Comparison of ENCODE assay signal across 1 cellular context in the genomic region with DNA sequence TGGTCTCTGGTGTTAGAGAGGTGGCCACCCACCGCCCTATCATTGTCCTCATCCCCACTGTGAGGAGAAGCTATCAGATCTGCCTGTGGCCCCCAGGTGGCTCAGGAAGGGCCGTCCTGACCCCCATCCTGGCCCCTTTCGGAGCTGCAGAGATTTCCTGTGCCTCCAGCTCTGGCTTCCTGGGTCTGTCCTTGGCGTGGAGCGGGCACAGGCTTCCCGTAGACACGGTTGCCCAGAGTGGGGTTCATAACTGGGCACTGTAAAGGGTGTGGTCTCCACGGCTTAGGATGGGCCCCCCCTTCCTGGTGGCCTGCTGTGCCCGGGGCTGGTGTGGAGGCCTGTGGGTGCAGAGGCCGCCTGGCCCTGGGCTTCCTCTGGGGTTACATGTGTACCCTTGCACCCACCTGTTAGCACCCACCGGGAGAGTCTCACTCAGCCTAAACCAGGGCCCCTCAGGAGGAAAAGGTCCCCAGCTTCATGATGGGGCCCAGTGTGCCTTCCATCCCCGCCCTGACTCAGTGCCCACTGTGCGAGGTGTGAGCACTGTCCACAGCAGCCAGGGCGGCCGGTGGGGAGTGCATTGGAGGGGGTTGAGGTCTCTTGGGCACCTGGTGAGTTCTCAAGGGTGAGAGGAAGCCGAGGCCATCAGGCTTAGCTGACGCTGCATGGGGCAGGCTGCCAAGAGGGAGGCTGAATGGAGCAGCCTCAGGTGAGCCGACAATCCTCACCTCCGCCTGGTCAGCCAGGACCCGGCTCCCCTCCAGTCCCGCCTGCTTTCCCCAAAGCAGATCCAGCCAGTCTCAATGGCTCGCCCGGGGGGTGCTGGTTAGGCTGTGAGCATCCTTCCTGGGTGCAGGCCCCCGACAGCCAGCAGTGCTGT.
A peak's percentile ranks its signal among the peaks of the same experiment; 100 is the strongest.
TF ChIP-seq lines count a peak whose summit lies in the region.

No MANE protein-coding gene starts in this region.

TF ChIP-seq in K562, 482 proteins besides CTCF, POLR2A, EP300 and RAD21:
- TF ChIP-seq SRSF1 (IDR thresholded peaks at IDR 0.05; ENCODE audit: low read depth, low read length) (no peak), ARNT (IDR thresholded peaks at IDR 0.05) (no peak), RBM22 (IDR thresholded peaks at IDR 0.05; ENCODE audit: low read depth, low read length, poor library complexity, severe bottlenecking) (peak; percentile 17)
